ENCODE assay signal across 18 cellular contexts in genomic region chr5:16926417-16926816, GRCh38. TPM values are rescaled to one million over a fixed set of nuclear protein-coding genes. Genes with fewer than 3 reads are reported as not detected.
"Had no signal": no experiment of that assay in that cellular context is flagged by ENCODE, and none has a peak within 500 bp of the region (broad histone marks: within the 10 kb centered on the region; RNA-seq: fewer than 3 reads in every experiment).

No MANE protein-coding gene starts in this region.

- H3K27me3 ChIP-seq: esophagus squamous epithelium, right atrium auricular region, suprapubic skin, thyroid gland, uterus had no signal

- DNase-seq: dermis blood vessel endothelial cell; esophagus squamous epithelium; foreskin fibroblast; glutamatergic neuron; islet precursor cell; mammary epithelial cell; mucosa of descending colon; naive thymus-derived CD8-positive, alpha-beta T cell; small intestine; stimulated activated CD4-positive, alpha-beta T cell treated with anti-CD3 and anti-CD28 coated beads, Interleukin-2, amount 100 ng/mL, for 48 hours; stimulated activated naive CD4-positive, alpha-beta T cell treated with Interleukin-2 at 50 U/mL for 16 hours; thyroid gland; uterus had no signal

- FAIRE-seq: small intestine had no signal

- H3K4me1 ChIP-seq: gastroesophageal sphincter, right atrium auricular region, uterus had no signal

- ATAC-seq: gastroesophageal sphincter; left lobe of liver; mucosa of descending colon; naive thymus-derived CD8-positive, alpha-beta T cell had no signal

- H3K27ac ChIP-seq: esophagus squamous epithelium, gastroesophageal sphincter, neutrophil, right atrium auricular region, suprapubic skin, thyroid gland, uterus had no signal

- H3K36me3 ChIP-seq: esophagus squamous epithelium, gastroesophageal sphincter, neutrophil, right atrium auricular region, suprapubic skin, thyroid gland, uterus had no signal

- H3K9me3 ChIP-seq: esophagus squamous epithelium, gastroesophageal sphincter, mucosa of descending colon, neutrophil, right atrium auricular region, suprapubic skin, thyroid gland, uterus had no signal

- H3K4me3 ChIP-seq: esophagus squamous epithelium, gastroesophageal sphincter, mucosa of descending colon, right atrium auricular region, suprapubic skin, thyroid gland, uterus had no signal

RNA-seq across cellular contexts. Expression of gene MYO10, which starts 9.7 kb away (rescaled TPM):
- total RNA-seq: naive thymus-derived CD8-positive, alpha-beta T cell had no signal
